Comparison of ENCODE assay signal across 8 cellular contexts in genomic region chr3:187986514-187986934, GRCh38.
A peak's percentile ranks its signal among the peaks of the same experiment; 100 is the strongest.
DNase-seq lines count a peak whose midpoint lies in the region; ATAC-seq and TF ChIP-seq lines count a peak whose summit lies in the region.

No MANE protein-coding gene starts in this region.

- peaks cover 0 to 6% of the 10 kb centered on the region in 2 donors for H3K36me3 Mint-ChIP-seq in CD4-positive, alpha-beta memory T cell
- no peaks in the 10 kb centered on the region for H3K36me3 Mint-ChIP-seq in activated naive CD4-positive, alpha-beta T cell treated with anti-CD3 and anti-CD28 coated beads, Interleukin-2, amount 50 U/mL, for 24 hours

- H3K9me3 ChIP-seq in CD4-positive, alpha-beta memory T cell (ENCODE audit: control insufficient read depth in 1 of 2, low read length in 2 of 2): no peaks in the 10 kb centered on the region

- POLR2A ChIA-PET in CD4-positive, alpha-beta memory T cell (lab: Charles Lee; ENCODE audit: partially characterized antibody): interaction anchor here (1.0 to 2.5 kb wide), 5 partner anchors 8 to 246 kb away, joined by 3 to 7 read pairs (median 5); no protein-coding TSS in a partner anchor

- peaks cover 38% of the 10 kb centered on the region for H3K4me1 ChIP-seq in CD4-positive, alpha-beta memory T cell (ENCODE audit: insufficient read depth, low read length)

- no peaks in the 10 kb centered on the region for H3K27me3 ChIP-seq in CD4-positive, alpha-beta memory T cell (ENCODE audit: insufficient read depth, low read length)

- ATAC-seq in omental fat pad (ENCODE audit: low FRiP score): peak; percentile 55
- no peak for ATAC-seq in GM21529 (IDR thresholded peaks at IDR 0.05; ENCODE audit: unreplicated experiment)

- no peak for TF ChIP-seq CTCF in omental fat pad (IDR thresholded peaks at IDR 0.05)

- no peak overlapping the region for H3K27ac ChIP-seq in CD4-positive, alpha-beta memory T cell (ENCODE audit: low read depth, low read length)

- intact Hi-C loops in CD4-positive, alpha-beta memory T cell (cut with micrococcal nuclease): no loop called here

- peak in 1 of 5 donors; percentile 63 for DNase-seq in CD4-positive, alpha-beta memory T cell
- peak; percentile 87 for DNase-seq in NOMO-1 treated with DMSO at 0.1 percent for 48 hours (lab: John Stamatoyannopoulos, UW; ENCODE audit: unreplicated experiment)
- DNase-seq in omental fat pad (ENCODE audit: low spot score): no peak
- no peak for DNase-seq in NCI-H524 (lab: John Stamatoyannopoulos, UW)
- DNase-seq in activated gamma-delta T cell (lab: John Stamatoyannopoulos, UW): no peak
- DNase-seq in D341Med (ENCODE audit: low spot score): no peak

- no peak overlapping the region for H3K4me3 ChIP-seq in CD4-positive, alpha-beta memory T cell (ENCODE audit: low read length in 2 of 2)

- CTCF ChIA-PET in CD4-positive, alpha-beta memory T cell (lab: Charles Lee; ENCODE audit: partially characterized antibody): interaction anchor here (1.6 kb wide), 1 partner anchor 246 kb away, joined by 7 read pairs; no protein-coding TSS in a partner anchor

- H3K27me3 Mint-ChIP-seq in CD4-positive, alpha-beta memory T cell: no peaks in the 10 kb centered on the region
- H3K27me3 Mint-ChIP-seq in activated naive CD4-positive, alpha-beta T cell treated with anti-CD3 and anti-CD28 coated beads, Interleukin-2, amount 50 U/mL, for 24 hours: no peaks in the 10 kb centered on the region

- no peaks in the 10 kb centered on the region for H3K36me3 ChIP-seq in CD4-positive, alpha-beta memory T cell (ENCODE audit: insufficient read depth, low read length)

- H3K4me3 Mint-ChIP-seq in CD4-positive, alpha-beta memory T cell: peak overlapping the region in 5 of 8 donors; percentile 30 to 81 (median 77)
- H3K4me3 Mint-ChIP-seq in activated naive CD4-positive, alpha-beta T cell treated with anti-CD3 and anti-CD28 coated beads, Interleukin-2, amount 50 U/mL, for 24 hours: peak overlapping the region; percentile 12

- peak overlapping the region in 6 of 7 donors; percentile 10 to 89 (median 67) for H3K27ac Mint-ChIP-seq in CD4-positive, alpha-beta memory T cell
- peak overlapping the region; percentile 38 for H3K27ac Mint-ChIP-seq in activated naive CD4-positive, alpha-beta T cell treated with anti-CD3 and anti-CD28 coated beads, Interleukin-2, amount 50 U/mL, for 24 hours

- peaks cover 37 to 47% (median 43%) of the 10 kb centered on the region in 4 donors for H3K4me1 Mint-ChIP-seq in CD4-positive, alpha-beta memory T cell
- H3K4me1 Mint-ChIP-seq in activated naive CD4-positive, alpha-beta T cell treated with anti-CD3 and anti-CD28 coated beads, Interleukin-2, amount 50 U/mL, for 24 hours: peaks cover 34% of the 10 kb centered on the region

- H3K9me3 Mint-ChIP-seq in CD4-positive, alpha-beta memory T cell: peaks cover 0 to 9% (median 3%) of the 10 kb centered on the region in 8 donors
- H3K9me3 Mint-ChIP-seq in activated naive CD4-positive, alpha-beta T cell treated with anti-CD3 and anti-CD28 coated beads, Interleukin-2, amount 50 U/mL, for 24 hours: no peaks in the 10 kb centered on the region
